In the genomic region with DNA sequence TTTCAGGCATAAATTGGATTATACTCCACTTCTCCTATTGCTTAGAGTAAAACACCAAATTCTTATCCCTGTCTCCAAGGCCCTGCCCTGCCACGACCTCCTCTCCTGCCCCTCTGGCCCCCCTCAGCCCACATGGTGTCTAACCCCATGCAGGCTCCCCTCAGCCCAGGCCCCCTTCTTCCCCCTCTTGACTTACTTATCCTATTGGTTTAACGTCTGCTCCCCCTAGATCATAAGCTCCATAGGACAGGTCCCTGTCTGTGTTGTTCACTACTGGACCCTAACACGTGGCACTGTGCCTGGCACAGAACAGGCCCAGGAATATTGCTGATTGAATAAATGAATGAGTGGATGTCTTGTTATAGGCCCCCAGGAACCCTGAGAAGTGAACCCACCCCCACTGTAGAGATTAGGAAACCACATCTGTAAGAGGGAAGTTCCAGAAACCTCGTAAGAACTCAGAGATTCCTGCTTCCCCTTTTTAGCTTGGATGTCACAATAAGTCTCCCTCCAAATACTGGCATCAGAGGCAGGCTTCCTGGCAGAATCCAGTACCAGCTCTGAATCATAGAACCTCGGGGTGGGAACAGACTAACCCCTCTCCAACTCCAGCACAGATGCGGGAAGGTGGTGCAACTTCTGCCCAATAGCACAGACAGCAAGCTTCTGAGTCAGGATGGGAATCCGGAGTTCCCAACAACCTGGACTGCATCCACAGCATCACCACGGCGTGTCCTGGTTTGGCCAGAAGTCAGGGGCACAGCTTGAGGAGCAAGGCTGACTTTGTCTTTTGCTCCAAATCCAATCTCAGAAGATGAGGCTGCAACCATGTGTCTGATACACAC, we compare ENCODE assay signal across 14 cellular contexts. TPM values are rescaled to one million over a fixed set of nuclear protein-coding genes. Genes with fewer than 3 reads are reported as not detected.
DNase-seq lines count a peak whose midpoint lies in the region; ATAC-seq and TF ChIP-seq lines count a peak whose summit lies in the region.
"Had no signal": no experiment of that assay in that cellular context is flagged by ENCODE, and none has a peak within 500 bp of the region (broad histone marks: within the 10 kb centered on the region; RNA-seq: fewer than 3 reads in every experiment).

No MANE protein-coding gene starts in this region.

- H3K9me3 ChIP-seq in trophoblast cell (ENCODE audit: insufficient read depth, low read depth, low read length) (peaks cover 6% of the 10 kb centered on the region), A673 (ENCODE audit: low read depth, low read length, poor library complexity, severe bottlenecking) (no peaks in the 10 kb centered on the region)
- no peaks in the 10 kb centered on the region for H3K9me3 ChIP-seq in CD8-positive, alpha-beta T cell (ENCODE audit: low read length)

- intact Hi-C loops in A673 (cut with micrococcal nuclease; ENCODE audit: unreplicated experiment): no loop called here
- intact Hi-C loops in CD8-positive, alpha-beta T cell (cut with DNase I, micrococcal nuclease): no loop called here

- no peak overlapping the region for H3K18ac ChIP-seq in trophoblast cell (ENCODE audit: low read length)

- no peaks in the 10 kb centered on the region for H3K9me3 Mint-ChIP-seq in stimulated activated naive B cell treated with anti-CD40 and anti-IgM and Interleukin-4, amounts not matched to agents 10 μg/mL and 1 μg/mL and 100 μg/mL, for 72 hours
- H3K9me3 Mint-ChIP-seq in CD8-positive, alpha-beta T cell: no peaks in the 10 kb centered on the region
- H3K9me3 Mint-ChIP-seq: activated naive CD8-positive, alpha-beta T cell treated with anti-CD3 and anti-CD28 coated beads, Interleukin-2, amount 10 ng/mL, durations not matched to agents 7 days and 5 days; mesothelial cell of epicardium had no signal

- no peak for TF ChIP-seq CTCF in A673 (conservative IDR thresholded peaks at IDR 0.05; ENCODE audit: low read depth, low read length)
- TF ChIP-seq CTCF in CD8-positive, alpha-beta T cell (IDR thresholded peaks at IDR 0.05): no peak

- H3K23ac ChIP-seq in trophoblast cell (ENCODE audit: low read length): no peak overlapping the region

- no peak for ATAC-seq in stimulated activated naive B cell treated with anti-CD40 and anti-IgM and Interleukin-4, amounts not matched to agents 10 μg/mL and 1 μg/mL and 100 μg/mL, for 72 hours (replicated peaks)
- ATAC-seq in CD8-positive, alpha-beta T cell: no peak

- H3K79me2 ChIP-seq in trophoblast cell (ENCODE audit: control insufficient read depth, insufficient read depth, low read length, poor library complexity): no peaks in the 10 kb centered on the region

- no peak overlapping the region for H2BK120ac ChIP-seq in trophoblast cell (ENCODE audit: insufficient read depth, low read length, poor library complexity)

- H3K27ac ChIP-seq in trophoblast cell (ENCODE audit: low read depth, low read length) (no peak overlapping the region), A673 (ENCODE audit: low read depth, low read length, poor library complexity, severe bottlenecking) (no peak overlapping the region)
- no peak overlapping the region for H3K27ac ChIP-seq in CD8-positive, alpha-beta T cell (ENCODE audit: low read depth, low read length)

- H3K27ac Mint-ChIP-seq in stimulated activated naive B cell treated with anti-CD40 and anti-IgM and Interleukin-4, amounts not matched to agents 10 μg/mL and 1 μg/mL and 100 μg/mL, for 72 hours: no peak overlapping the region
- H3K27ac Mint-ChIP-seq in CD8-positive, alpha-beta T cell: no peak overlapping the region
- H3K27ac Mint-ChIP-seq: activated naive CD8-positive, alpha-beta T cell treated with anti-CD3 and anti-CD28 coated beads, Interleukin-2, amount 10 ng/mL, durations not matched to agents 7 days and 5 days; mesothelial cell of epicardium had no signal

- no peak overlapping the region for H4K8ac ChIP-seq in trophoblast cell (ENCODE audit: low read depth, low read length)

- POLR2A ChIA-PET in A673 (lab: Charles Lee; ENCODE audit: low non-redundant PET): no interaction called here
- POLR2A ChIA-PET in CD8-positive, alpha-beta T cell (lab: Charles Lee): no interaction called here

- H3K4me3 Mint-ChIP-seq in stimulated activated naive B cell treated with anti-CD40 and anti-IgM and Interleukin-4, amounts not matched to agents 10 μg/mL and 1 μg/mL and 100 μg/mL, for 72 hours: no peak overlapping the region
- no peak overlapping the region for H3K4me3 Mint-ChIP-seq in CD8-positive, alpha-beta T cell
- H3K4me3 Mint-ChIP-seq: activated naive CD8-positive, alpha-beta T cell treated with anti-CD3 and anti-CD28 coated beads, Interleukin-2, amount 10 ng/mL, durations not matched to agents 7 days and 5 days; mesothelial cell of epicardium had no signal

- no peak overlapping the region for H3K9ac ChIP-seq in trophoblast cell (ENCODE audit: low read length)

- no peak overlapping the region for H3K14ac ChIP-seq in trophoblast cell (ENCODE audit: low read length)

- H3K79me1 ChIP-seq in trophoblast cell (ENCODE audit: low read length): no peaks in the 10 kb centered on the region

- H2BK5ac ChIP-seq in trophoblast cell (ENCODE audit: low read depth, low read length, poor library complexity): no peak overlapping the region

- no peak overlapping the region for H2AK5ac ChIP-seq in trophoblast cell (ENCODE audit: low read length)

- no peak overlapping the region for H3K4me2 ChIP-seq in trophoblast cell (ENCODE audit: low read length)

- H4K91ac ChIP-seq in trophoblast cell (ENCODE audit: low read depth, low read length): no peak overlapping the region

- H3K4me1 ChIP-seq in trophoblast cell (ENCODE audit: control insufficient read depth in 1 of 2, insufficient read depth in 2 of 2, low read length in 2 of 2) (no peaks in the 10 kb centered on the region), A673 (ENCODE audit: insufficient read depth, low read length, poor library complexity, severe bottlenecking) (no peaks in the 10 kb centered on the region)
- H3K4me1 ChIP-seq in CD8-positive, alpha-beta T cell (ENCODE audit: insufficient read depth, low read length): peaks cover 16% of the 10 kb centered on the region

- CTCF ChIA-PET in A673 (lab: Charles Lee): interaction anchor here (0.6 kb wide), 1 partner anchor 12 kb away, joined by 12 read pairs; no protein-coding TSS in a partner anchor
- CTCF ChIA-PET in CD8-positive, alpha-beta T cell (lab: Charles Lee): interaction anchor here (1.1 to 11.9 kb wide), 2 partner anchors 12 to 155 kb away, joined by 5 to 214 read pairs; no protein-coding TSS in a partner anchor

- H3K4me3 ChIP-seq in trophoblast cell (ENCODE audit: low read depth, low read length) (no peak overlapping the region), A673 (ENCODE audit: low read depth, low read length, poor library complexity, severe bottlenecking) (no peak overlapping the region)
- no peak overlapping the region for H3K4me3 ChIP-seq in CD8-positive, alpha-beta T cell (ENCODE audit: low read depth, low read length)

- no peaks in the 10 kb centered on the region for H3K36me3 Mint-ChIP-seq in stimulated activated naive B cell treated with anti-CD40 and anti-IgM and Interleukin-4, amounts not matched to agents 10 μg/mL and 1 μg/mL and 100 μg/mL, for 72 hours
- peaks cover 42% of the 10 kb centered on the region for H3K36me3 Mint-ChIP-seq in CD8-positive, alpha-beta T cell
- H3K36me3 Mint-ChIP-seq: mesothelial cell of epicardium had no signal

- H3K4ac ChIP-seq in trophoblast cell (ENCODE audit: low read depth, low read length): no peak overlapping the region

- H3K36me3 ChIP-seq in trophoblast cell (ENCODE audit: control insufficient read depth in 1 of 2, insufficient read depth in 2 of 2, low read length in 2 of 2) (no peaks in the 10 kb centered on the region), A673 (ENCODE audit: insufficient read depth, low read length, poor library complexity, severe bottlenecking) (no peaks in the 10 kb centered on the region)
- H3K36me3 ChIP-seq in CD8-positive, alpha-beta T cell (ENCODE audit: insufficient read depth, low read length): peaks cover 9% of the 10 kb centered on the region

- DNase-seq in GF-D8 (lab: John Stamatoyannopoulos, UW) (peak; percentile 67), SKM-1 (lab: John Stamatoyannopoulos, UW; ENCODE audit: unreplicated experiment) (peak; percentile 96), fibroblast of gingiva (ENCODE audit: low read depth) (peak; percentile 58), trophoblast cell (peak; percentile 39 to 42), mucosa of gallbladder (ENCODE audit: low spot score) (no peak), A673 (ENCODE audit: low spot score) (no peak)
- no peak for DNase-seq in stimulated activated naive B cell treated with anti-CD40 and anti-IgM and Interleukin-4, amounts not matched to agents 10 μg/mL and 1 μg/mL and 100 μg/mL, for 72 hours
- DNase-seq in CD8-positive, alpha-beta T cell: no peak
- DNase-seq: activated naive CD8-positive, alpha-beta T cell treated with anti-CD3 and anti-CD28 coated beads, Interleukin-2, amount 10 ng/mL, durations not matched to agents 7 days and 5 days; DMS153; H7; NCI-H446; stimulated activated CD4-positive, alpha-beta T cell treated with anti-CD3 and anti-CD28 coated beads, Interleukin-4, amount 100 ng/mL, for 24 hours had no signal

- no peak overlapping the region for H2AFZ ChIP-seq in trophoblast cell (ENCODE audit: insufficient read depth, low read length, poor library complexity)

- H3K27me3 ChIP-seq in trophoblast cell (ENCODE audit: insufficient read depth, low read length) (no peaks in the 10 kb centered on the region), A673 (replicated peaks; ENCODE audit: insufficient read depth, low read depth, low read length, poor library complexity) (peaks cover 17% of the 10 kb centered on the region)
- no peaks in the 10 kb centered on the region for H3K27me3 ChIP-seq in CD8-positive, alpha-beta T cell (ENCODE audit: insufficient read depth, low read length)

- no peak overlapping the region for H2BK12ac ChIP-seq in trophoblast cell (ENCODE audit: low read length)

- H4K12ac ChIP-seq in trophoblast cell (ENCODE audit: low read depth, low read length): no peak overlapping the region

- BruUV-seq in A673 (replicated peaks; lab: Mats Ljungman, UMichigan): no TSS peak

- no CpG with 5 or more reads among the region's 9 CpGs for WGBS in trophoblast cell (ENCODE audit: extremely low coverage, insufficient coverage, insufficient read length)

- peaks cover 11 to 18% of the 10 kb centered on the region in 2 donors for H3K27me3 Mint-ChIP-seq in stimulated activated naive B cell treated with anti-CD40 and anti-IgM and Interleukin-4, amounts not matched to agents 10 μg/mL and 1 μg/mL and 100 μg/mL, for 72 hours
- H3K27me3 Mint-ChIP-seq in CD8-positive, alpha-beta T cell (ENCODE audit: low read depth): no peaks in the 10 kb centered on the region
- H3K27me3 Mint-ChIP-seq: activated naive CD8-positive, alpha-beta T cell treated with anti-CD3 and anti-CD28 coated beads, Interleukin-2, amount 10 ng/mL, durations not matched to agents 7 days and 5 days had no signal

- peaks cover 5 to 12% of the 10 kb centered on the region in 2 donors for H3K4me1 Mint-ChIP-seq in stimulated activated naive B cell treated with anti-CD40 and anti-IgM and Interleukin-4, amounts not matched to agents 10 μg/mL and 1 μg/mL and 100 μg/mL, for 72 hours
- peaks cover 28% of the 10 kb centered on the region for H3K4me1 Mint-ChIP-seq in CD8-positive, alpha-beta T cell (ENCODE audit: low read depth)

RNA-seq across cellular contexts. Expression of a gene that starts 31.5 kb away (rescaled TPM):
- 1.0 and 1.4 TPM in 2 replicates for polyA plus RNA-seq in trophoblast cell (2013)
- total RNA-seq in mucosa of gallbladder (1.4 TPM), A673 (2021) (0.09 TPM in 1 of 2 replicates, not detected in the other)
- total RNA-seq in CD8-positive, alpha-beta T cell: 1 to 10 TPM; 1.4 to 1.6 TPM

Comparison
In these comparisons a context has a peak if more than half of its experiments do, and no peak if none do; other contexts are left out.
1. DNase-seq: peak in GF-D8 (single experiment), SKM-1 (single experiment), fibroblast of gingiva (single experiment) and trophoblast cell (2 of 2); none in stimulated activated naive B cell treated with anti-CD40 and anti-IgM and Interleukin-4, amounts not matched to agents 10 μg/mL and 1 μg/mL and 100 μg/mL, for 72 hours (single experiment), mucosa of gallbladder (single experiment), A673 (single experiment) and CD8-positive, alpha-beta T cell (0 of 7).